In the genomic region with DNA sequence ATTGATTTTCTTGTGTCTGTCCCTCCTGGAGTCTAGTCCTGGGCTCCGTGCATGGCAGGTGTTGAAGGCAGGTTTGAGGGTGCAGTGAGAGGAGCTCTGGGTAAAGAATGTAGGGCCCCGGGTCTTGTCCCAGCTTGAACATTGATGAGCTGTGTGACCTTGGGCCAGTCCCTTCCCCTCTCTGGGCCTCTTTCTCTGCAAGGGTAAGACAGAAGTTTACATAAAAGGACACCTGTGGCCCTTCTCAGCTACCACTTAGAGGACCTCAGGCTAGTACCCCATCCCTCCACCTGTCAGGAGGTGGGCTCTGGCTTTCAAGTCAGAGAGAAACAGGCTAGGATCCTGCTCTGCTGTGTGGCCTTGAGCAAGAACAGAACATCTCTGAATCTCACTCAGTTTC, we compare ENCODE assay signal across 6 cellular contexts.
"Had no signal": no experiment of that assay in that cellular context is flagged by ENCODE, and none has a peak within 500 bp of the region (broad histone marks: within the 10 kb centered on the region; RNA-seq: fewer than 3 reads in every experiment).

No MANE protein-coding gene starts in this region.

- H3K27ac Mint-ChIP-seq: IgD-negative memory B cell had no signal

- H3K36me3 Mint-ChIP-seq: IgD-negative memory B cell had no signal

- H3K4me2 ChIP-seq: KMS-11 had no signal

- H3K4me3 Mint-ChIP-seq: IgD-negative memory B cell had no signal

- DNase-seq: IMR-90, KBM-7, KG1 had no signal

- H3K27ac ChIP-seq: HL-60, KMS-11 had no signal

- H3K9ac ChIP-seq: KMS-11 had no signal

- H3K4me1 Mint-ChIP-seq: IgD-negative memory B cell had no signal
